13 cellular contexts compared by ENCODE assay signal in genomic region chr10:14564268-14564744, GRCh38.
DNase-seq lines count a peak whose midpoint lies in the region; ATAC-seq and TF ChIP-seq lines count a peak whose summit lies in the region.
"Had no signal": no experiment of that assay in that cellular context is flagged by ENCODE, and none has a peak within 500 bp of the region (broad histone marks: within the 10 kb centered on the region; RNA-seq: fewer than 3 reads in every experiment).

No MANE protein-coding gene starts in this region.

- H3K4me3 ChIP-seq in BLaER1 (no peak overlapping the region), OCI-LY7 (ENCODE audit: low read depth, low read length, poor library complexity, severe bottlenecking) (peak overlapping the region; percentile 40), right atrium auricular region (no peak overlapping the region), coronary artery (no peak overlapping the region)
- H3K4me3 ChIP-seq: skin epidermis, testis had no signal

- H3K4me3 Mint-ChIP-seq in immature natural killer cell, result peak overlapping the region; percentile 83 to 96 (median 85)

- H3K27ac ChIP-seq in BLaER1 (peak overlapping the region; percentile 43; the same call in 1 of the 2 replicates), OCI-LY7 (ENCODE audit: low read depth, low read length, poor library complexity, severe bottlenecking) (peak overlapping the region; percentile 30), right atrium auricular region (no peak overlapping the region), coronary artery (no peak overlapping the region)
- H3K27ac ChIP-seq: testis had no signal

- intact Hi-C loops in OCI-LY7 (cut with micrococcal nuclease; ENCODE audit: unreplicated experiment), result loop anchor here (2.0 kb wide), 1 partner anchor 38 kb away; no protein-coding TSS in a partner anchor

- no peaks in the 10 kb centered on the region for H3K9me2 ChIP-seq in OCI-LY7 (ENCODE audit: insufficient read depth, low read length)

- no peak for DNase-seq in OCI-LY7 (ENCODE audit: low spot score)
- peak in 1 of 3 donors; percentile 47 for DNase-seq in immature natural killer cell
- DNase-seq in GM13977 (ENCODE audit: low spot score), result no peak
- DNase-seq in right atrium auricular region (ENCODE audit: low spot score), result no peak
- DNase-seq in coronary artery (ENCODE audit: low spot score), result no peak
- DNase-seq: Calu3, NCI-H1092, SHP77, testis had no signal

- TF ChIP-seq CTCF in OCI-LY7 (conservative IDR thresholded peaks at IDR 0.05; ENCODE audit: low read length) (no peak), GM13977 (IDR thresholded peaks at IDR 0.05; ENCODE audit: extremely low read depth, insufficient read depth, missing control alignments) (no peak), right atrium auricular region (IDR thresholded peaks at IDR 0.05) (no peak), coronary artery (IDR thresholded peaks at IDR 0.05) (no peak)

- in situ Hi-C loops in GM13977 (cut with MboI; ENCODE audit: low pct_unique_long_range_greater_than_20kb, low sequenced_read_pairs, unreplicated experiment), result no loop called here

- H3K27me3 ChIP-seq in BLaER1 (no peaks in the 10 kb centered on the region), right atrium auricular region (no peaks in the 10 kb centered on the region)
- H3K27me3 ChIP-seq: testis had no signal

- H3K27me3 Mint-ChIP-seq in immature natural killer cell (ENCODE audit: low read depth in 3 of 3), result peaks cover 1 to 9% (median 4%) of the 10 kb centered on the region in 3 donors

- H3K4me2 ChIP-seq in BLaER1 (peak overlapping the region; percentile 70), OCI-LY7 (ENCODE audit: low read length) (peak overlapping the region; percentile 71)

- no TSS peak for BruUV-seq in OCI-LY7 (replicated peaks; lab: Mats Ljungman, UMichigan)

- CTCF ChIA-PET in OCI-LY7 (lab: Charles Lee; ENCODE audit: unreplicated experiment), result interaction anchor here (1.4 kb wide), 1 partner anchor 10 kb away, joined by 3 read pairs; no protein-coding TSS in a partner anchor

- H3K9me3 ChIP-seq in BLaER1, result peaks cover 30% of the 10 kb centered on the region
- no peaks in the 10 kb centered on the region for H3K9me3 ChIP-seq in OCI-LY7 (ENCODE audit: low read length)
- H3K9me3 ChIP-seq in right atrium auricular region, result peaks cover 0 to 7% of the 10 kb centered on the region in 2 donors
- H3K9me3 ChIP-seq: testis had no signal

- 0 out of 2 replicates have a peak overlapping the region, but pooled peaks have one; percentile 30 for H3K9ac ChIP-seq in BLaER1

- peaks cover 97 to 100% of the 10 kb centered on the region in 2 donors for H3K4me1 Mint-ChIP-seq in immature natural killer cell

- H3K9me3 Mint-ChIP-seq in immature natural killer cell, result no peaks in the 10 kb centered on the region

- peaks cover 100% of the 10 kb centered on the region for H3K79me2 ChIP-seq in OCI-LY7 (ENCODE audit: insufficient read depth, low read depth, low read length)

- ATAC-seq in GM18907 (IDR thresholded peaks at IDR 0.05; ENCODE audit: unreplicated experiment) (peak; percentile 61), HG03095 (IDR thresholded peaks at IDR 0.05; ENCODE audit: unreplicated experiment) (no peak)

- H3K27ac Mint-ChIP-seq in immature natural killer cell, result peak overlapping the region; percentile 89 to 97 (median 92)

- H3K4me1 ChIP-seq in BLaER1, result peaks cover 82% of the 10 kb centered on the region
- peaks cover 72% of the 10 kb centered on the region for H3K4me1 ChIP-seq in OCI-LY7 (ENCODE audit: insufficient read depth, low read length, poor library complexity, severe bottlenecking)
- H3K4me1 ChIP-seq in right atrium auricular region, result no peaks in the 10 kb centered on the region
- H3K4me1 ChIP-seq: testis had no signal

- POLR2A ChIA-PET in OCI-LY7 (lab: Charles Lee), result interaction anchor here (0.5 to 1.3 kb wide), 3 partner anchors 11 to 68 kb away, joined by 3 to 10 read pairs (median 6); no protein-coding TSS in a partner anchor

- H4K20me1 ChIP-seq in BLaER1 (peaks cover 100% of the 10 kb centered on the region), OCI-LY7 (ENCODE audit: insufficient read depth, low read length) (peaks cover 41% of the 10 kb centered on the region; the same call in 1 of the 2 replicates)

- no peak overlapping the region for H2AFZ ChIP-seq in OCI-LY7 (ENCODE audit: low read length)

- H3K36me3 Mint-ChIP-seq in immature natural killer cell, result peaks cover 16 to 24% (median 19%) of the 10 kb centered on the region in 3 donors

- H3K36me3 ChIP-seq in BLaER1 (peaks cover 60% of the 10 kb centered on the region), OCI-LY7 (ENCODE audit: insufficient read depth, low read length) (peaks cover 84% of the 10 kb centered on the region), right atrium auricular region (no peaks in the 10 kb centered on the region)

Comparison
In these comparisons a context has a peak if more than half of its experiments do, and no peak if none do; other contexts are left out.
1. H3K27ac ChIP-seq: peak in BLaER1 (single experiment) and OCI-LY7 (single experiment); none in right atrium auricular region (0 of 2) and coronary artery (0 of 2).